8 cellular contexts compared by ENCODE assay signal in genomic region chr2:136116111-136116812, GRCh38. TPM values are rescaled to one million over a fixed set of nuclear protein-coding genes. Genes with fewer than 3 reads are reported as not detected.
A peak's percentile ranks its signal among the peaks of the same experiment; 100 is the strongest.
DNase-seq lines count a peak whose midpoint lies in the region; ATAC-seq and TF ChIP-seq lines count a peak whose summit lies in the region.

No MANE protein-coding gene starts in this region.

- peak overlapping the region; percentile 88 for H3K4me3 Mint-ChIP-seq in Calu3 (ENCODE audit: low read depth, unreplicated experiment)

- peaks cover 4% of the 10 kb centered on the region for H3F3A ChIP-seq in smooth muscle cell (ENCODE audit: low read depth)

- no TSS peak for BruUV-seq in Calu3 (replicated peaks; lab: Mats Ljungman, UMichigan)

- DNase-seq in Calu3 (peak; percentile 71), HEK293T (ENCODE audit: extremely low spot score) (peak; percentile 19), NOMO-1 treated with DMSO at 0.1 percent for 48 hours (lab: John Stamatoyannopoulos, UW; ENCODE audit: unreplicated experiment) (peak; percentile 92), right cardiac atrium (peak; percentile 53 to 84 (median 80)), smooth muscle cell (lab: John Stamatoyannopoulos, UW; ENCODE audit: unreplicated experiment) (no peak), T1000 (lab: John Stamatoyannopoulos, UW) (no peak), NCI-H510A (lab: John Stamatoyannopoulos, UW) (no peak)
- peak; percentile 87 for DNase-seq in activated effector memory CD4-positive, alpha-beta T cell treated with anti-CD3 and anti-CD28 coated beads, Interleukin-2, amount 50 U/mL, for 16 hours

- H3K9ac ChIP-seq in smooth muscle cell (ENCODE audit: low read depth): no peak overlapping the region

- H3K4me3 ChIP-seq in right cardiac atrium (ENCODE audit: low read length) (peak overlapping the region; percentile 65), smooth muscle cell (peak overlapping the region; percentile 56)

- no peaks in the 10 kb centered on the region for H3K27me3 Mint-ChIP-seq in Calu3 (ENCODE audit: unreplicated experiment)

- H3K9me3 ChIP-seq in right cardiac atrium (ENCODE audit: control insufficient read depth, low read length) (no peaks in the 10 kb centered on the region), smooth muscle cell (replicated peaks; ENCODE audit: low read depth) (no peaks in the 10 kb centered on the region)

- H3K36me3 Mint-ChIP-seq in Calu3 (ENCODE audit: insufficient read depth, unreplicated experiment): peaks cover 35% of the 10 kb centered on the region

- H3K27me3 ChIP-seq in right cardiac atrium (ENCODE audit: control insufficient read depth, insufficient read depth): no peaks in the 10 kb centered on the region
- H3K27me3 ChIP-seq in smooth muscle cell (ENCODE audit: low read depth): peaks cover 28% of the 10 kb centered on the region

- CTCF ChIA-PET in Calu3 (lab: Charles Lee): no interaction called here
- CTCF ChIA-PET in HEK293T (lab: Yijun Ruan, JAX): no interaction called here

- H3K4me2 ChIP-seq in smooth muscle cell: peak overlapping the region; percentile 93

- H3K79me2 ChIP-seq in smooth muscle cell (ENCODE audit: low read depth): no peaks in the 10 kb centered on the region

- no peaks in the 10 kb centered on the region for H4K20me1 ChIP-seq in smooth muscle cell (ENCODE audit: low read depth)

- TF ChIP-seq CTCF in Calu3 (IDR thresholded peaks at IDR 0.05; ENCODE audit: unreplicated experiment): no peak
- no peak for TF ChIP-seq CTCF in smooth muscle cell (IDR thresholded peaks at IDR 0.05; ENCODE audit: borderline replicate concordance, insufficient read depth, poor library complexity, severe bottlenecking)

- H3K27ac ChIP-seq in right cardiac atrium (ENCODE audit: low read length): no peak overlapping the region
- H3K27ac ChIP-seq in smooth muscle cell (ENCODE audit: low read depth): no peak overlapping the region

- H2AFZ ChIP-seq in smooth muscle cell (ENCODE audit: low read depth): peak overlapping the region; percentile 74

- no peaks in the 10 kb centered on the region for H3K36me3 ChIP-seq in smooth muscle cell (ENCODE audit: low read depth)

- intact Hi-C loops in Calu3 (cut with micrococcal nuclease; ENCODE audit: unreplicated experiment): loop anchor here (1.0 to 10.0 kb wide), 4 partner anchors 91 to 262 kb away; partner anchors contain the start of gene DARS1
- intact Hi-C loops in right cardiac atrium (cut with DNase I): loop anchor here in 1 of 4 donors (10.0 kb wide), 1 partner anchor 201 kb away; no protein-coding TSS in a partner anchor

- ATAC-seq in right cardiac atrium: peak in 1 of 2 donors; percentile 42

- H3K4me1 Mint-ChIP-seq in Calu3 (ENCODE audit: low read depth, unreplicated experiment): peaks cover 17% of the 10 kb centered on the region

- 2% methylated on average over 30 of the region's 30 CpGs for WGBS in right cardiac atrium
- 6% methylated on average over 28 of the region's 30 CpGs for WGBS in smooth muscle cell (ENCODE audit: low lambda C conversion rate)

- no peak overlapping the region for H3K27ac Mint-ChIP-seq in Calu3 (ENCODE audit: unreplicated experiment)

- H3K4me1 ChIP-seq in right cardiac atrium (ENCODE audit: control insufficient read depth, insufficient read depth, low read length) (no peaks in the 10 kb centered on the region), smooth muscle cell (ENCODE audit: low read depth) (peaks cover 53% of the 10 kb centered on the region)

- H3K9me3 Mint-ChIP-seq in Calu3 (ENCODE audit: low read depth, unreplicated experiment): no peaks in the 10 kb centered on the region

- POLR2A ChIA-PET in HEK293T (lab: Yijun Ruan, JAX): no interaction called here

TF ChIP-seq in HEK293T, 16 proteins besides CTCF, POLR2A, EP300 and RAD21:
- TF ChIP-seq NFRKB (IDR thresholded peaks at IDR 0.05) (no peak), ZNF384 (IDR thresholded peaks at IDR 0.05) (peak; percentile 85), L3MBTL2 (conservative IDR thresholded peaks at IDR 0.05) (peak; percentile 27)
TF ChIP-seq in HEK293T: peak in this region for 2.

RNA-seq across cellular contexts. Expression of gene CXCR4, which starts 1.7 kb away (rescaled TPM):
- total RNA-seq in Calu3 (2022) (12.4 and 16.7 TPM in 2 replicates), right cardiac atrium (1 to 10 TPM; 2.2 to 3.6 (median 3.4) TPM), smooth muscle cell (3.7 and 4.0 TPM in 2 replicates)
- polyA plus RNA-seq in right cardiac atrium (3.8 TPM), smooth muscle cell (2.1 and 2.8 TPM in 2 replicates)

Comparison
In these comparisons a context has a peak if more than half of its experiments do, and no peak if none do; other contexts are left out.
1. DNase-seq: peak in Calu3 (single experiment), HEK293T (single experiment), NOMO-1 treated with DMSO at 0.1 percent for 48 hours (single experiment), activated effector memory CD4-positive, alpha-beta T cell treated with anti-CD3 and anti-CD28 coated beads, Interleukin-2, amount 50 U/mL, for 16 hours (single experiment) and right cardiac atrium (3 of 3); none in smooth muscle cell (single experiment), T1000 (single experiment) and NCI-H510A (single experiment).